16 cellular contexts compared by ENCODE assay signal in the genomic region with DNA sequence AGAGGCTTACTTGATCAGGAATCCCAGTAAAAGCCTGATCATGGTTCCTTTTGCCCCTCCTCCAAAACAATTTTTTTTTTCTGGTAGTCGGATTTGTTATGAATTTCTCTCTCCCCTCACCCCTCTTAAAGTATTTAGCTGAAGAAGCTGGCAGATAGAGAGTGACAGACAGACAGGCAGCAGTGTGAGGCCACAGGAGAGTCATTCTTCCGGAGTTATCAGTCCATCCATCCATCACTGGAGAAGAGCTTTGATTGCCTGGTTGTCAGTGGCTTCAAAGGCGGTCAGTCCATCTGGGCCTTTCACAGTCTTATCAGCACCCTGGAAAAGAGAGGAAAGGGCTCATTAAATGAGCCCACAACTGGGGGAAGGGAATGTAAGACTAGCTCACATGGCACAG. TPM values are rescaled to one million over a fixed set of nuclear protein-coding genes. Genes with fewer than 3 reads are reported as not detected.
A peak's percentile ranks its signal among the peaks of the same experiment; 100 is the strongest.
DNase-seq lines count a peak whose midpoint lies in the region; ATAC-seq, FAIRE-seq and TF ChIP-seq lines count a peak whose summit lies in the region.
"Had no signal": no experiment of that assay in that cellular context is flagged by ENCODE, and none has a peak within 500 bp of the region (broad histone marks: within the 10 kb centered on the region; RNA-seq: fewer than 3 reads in every experiment).

No MANE protein-coding gene starts in this region.

- no peaks in the 10 kb centered on the region for H3K79me2 ChIP-seq in H9 (ENCODE audit: insufficient read depth, low read length)
- peaks cover 59% of the 10 kb centered on the region for H3K79me2 ChIP-seq in K562 (ENCODE audit: control insufficient read depth, insufficient read depth, low read length)

- H3K27me3 ChIP-seq in BE2C = no peaks in the 10 kb centered on the region
- no peaks in the 10 kb centered on the region for H3K27me3 ChIP-seq in H9 (ENCODE audit: insufficient read depth, low read length)
- H3K27me3 ChIP-seq in K562 (ENCODE audit: control insufficient read depth in 2 of 2, insufficient read depth in 2 of 2, low read length in 2 of 2) = no peaks in the 10 kb centered on the region
- H3K27me3 ChIP-seq in left lung = no peaks in the 10 kb centered on the region
- H3K27me3 ChIP-seq: gastrocnemius medialis, pancreas had no signal

- no peak overlapping the region for H4K91ac ChIP-seq in H9 (ENCODE audit: insufficient read length, low read depth, low read length)

- peak; percentile 74 for DNase-seq in BE2C
- DNase-seq in H9 = no peak
- peak; percentile 62 to 91 (median 72) for DNase-seq in K562 (ENCODE audit: extremely low read depth in 1 of 4, low spot score in 3 of 4)
- DNase-seq in memory B cell (ENCODE audit: low spot score in 2 of 2) = no peak
- no peak for DNase-seq in inferior parietal cortex (ENCODE audit: extremely low spot score)
- no peak for DNase-seq in left lung
- no peak for DNase-seq in T1000 (lab: John Stamatoyannopoulos, UW)
- no peak for DNase-seq in NCI-H446 treated with DMSO at 0.1 percent for 48 hours (lab: John Stamatoyannopoulos, UW)
- DNase-seq: activated CD4-positive, alpha-beta T cell treated with anti-CD3 and anti-CD28 coated beads, Interleukin-2, amount 50 U/mL, for 48 hours; gastrocnemius medialis; mucosa of descending colon; NCI-H146; NCI-H2227 treated with DMSO at 0.1 percent for 48 hours; pancreas; stimulated activated CD4-positive, alpha-beta T cell treated with anti-CD3 and anti-CD28 coated beads, Interleukin-15, amount 100 ng/mL, for 24 hours had no signal

- ATAC-seq in K562 (peak; percentile 84), memory B cell (ENCODE audit: low read depth) (no peak), left lung (no peak)
- ATAC-seq: gastrocnemius medialis, mucosa of descending colon had no signal

- no peak overlapping the region for H2BK5ac ChIP-seq in H9 (ENCODE audit: insufficient read length, low read length)

- no peaks in the 10 kb centered on the region; the same call in 1 of the 2 replicates for H3K36me3 ChIP-seq in BE2C
- H3K36me3 ChIP-seq in K562 (ENCODE audit: control insufficient read depth, insufficient read depth, low read length) = peaks cover 48% of the 10 kb centered on the region
- peaks cover 0 to 31% of the 10 kb centered on the region in 2 donors for H3K36me3 ChIP-seq in left lung
- H3K36me3 ChIP-seq: pancreas had no signal

- H3K4me1 Mint-ChIP-seq in H9 = peaks cover 24 to 26% of the 10 kb centered on the region in 2 experiments
- H3K4me1 Mint-ChIP-seq in memory B cell = peaks cover 25% of the 10 kb centered on the region

- no CpG with 5 or more reads among the region's 3 CpGs for WGBS in H9 (ENCODE audit: extremely low coverage, insufficient read length, low lambda C conversion rate)
- WGBS in K562 (ENCODE audit: insufficient coverage, low coverage, missing lambda C conversion rate) = 2% methylated on average over 3 of the region's 3 CpGs

- H3K27me3 Mint-ChIP-seq in H9 (ENCODE audit: low read depth) = no peaks in the 10 kb centered on the region
- H3K27me3 Mint-ChIP-seq in memory B cell = no peaks in the 10 kb centered on the region

- peak; percentile 93 for FAIRE-seq in K562 (lab: Jason Lieb, UNC)
- FAIRE-seq: endothelial cell of umbilical vein, pancreas had no signal

- TF ChIP-seq RAD21 in K562 (CRISPR knock-in tag; conservative IDR thresholded peaks at IDR 0.05 in 1 of 2, IDR thresholded peaks at IDR 0.05 in 1 of 2) = peak in 1 of 2 experiments; percentile 44; a peak in 2 of 4 replicates

- no peak overlapping the region for H3K4ac ChIP-seq in H9 (ENCODE audit: low read depth, low read length)

- in situ Hi-C loops in K562 (cut with MboI) = no loop called here

- H3K4me2 ChIP-seq in H9 (ENCODE audit: insufficient read depth, insufficient read length, low read length) = no peak overlapping the region
- H3K4me2 ChIP-seq in K562 (ENCODE audit: insufficient read depth, low read length) = no peak overlapping the region

- H2BK120ac ChIP-seq in H9 (ENCODE audit: low read depth, low read length, poor library complexity, severe bottlenecking) = no peak overlapping the region

- no peak overlapping the region for H4K5ac ChIP-seq in H9 (ENCODE audit: insufficient read length, low read depth, low read length)

- H3K4me3 Mint-ChIP-seq in H9 (no peak overlapping the region), memory B cell (no peak overlapping the region)

- no TSS peak for BruUV-seq in K562 (replicated peaks; lab: Mats Ljungman, UMichigan)

- no peak overlapping the region for H3K14ac ChIP-seq in H9 (ENCODE audit: insufficient read depth, low read length)

- POLR2A ChIA-PET in K562 (lab: Yijun Ruan, JAX) = interaction anchor here (0.6 to 7.1 kb wide), 5 partner anchors 10 to 405 kb away, joined by 3 to 45 read pairs (median 4); no protein-coding TSS in a partner anchor

- no peaks in the 10 kb centered on the region for H3K79me1 ChIP-seq in H9 (ENCODE audit: insufficient read depth, low read depth, low read length, poor library complexity, severe bottlenecking)

- H3K36me3 Mint-ChIP-seq in H9 (ENCODE audit: insufficient read depth in 1 of 3, low read depth in 3 of 3) (peaks cover 6 to 10% (median 6%) of the 10 kb centered on the region in 3 experiments; a peak in 6 of 7 replicates), memory B cell (peaks cover 36% of the 10 kb centered on the region)

- no peaks in the 10 kb centered on the region for H3K9me1 ChIP-seq in K562 (ENCODE audit: control insufficient read depth, insufficient read depth, low read length)

- H2AFZ ChIP-seq in H9 (ENCODE audit: low read length) = no peak overlapping the region
- H2AFZ ChIP-seq in K562 (ENCODE audit: low read depth, low read length) = no peak overlapping the region

- no peak overlapping the region for H2AK5ac ChIP-seq in H9 (ENCODE audit: insufficient read length, low read length)

- H3K23me2 ChIP-seq in H9 (ENCODE audit: insufficient read length, low read depth, low read length, poor library complexity, severe bottlenecking) = no peaks in the 10 kb centered on the region

- peak overlapping the region; percentile 11; the same call in 1 of the 2 replicates for H3K4me3 ChIP-seq in BE2C (ENCODE audit: low read depth, low read length)
- no peak overlapping the region for H3K4me3 ChIP-seq in K562
- no peak overlapping the region for H3K4me3 ChIP-seq in left lung
- H3K4me3 ChIP-seq: gastrocnemius medialis, mucosa of descending colon, pancreas had no signal

- no peak overlapping the region for H4K8ac ChIP-seq in H9 (replicated peaks; ENCODE audit: insufficient read length, low read depth, low read length)

- TF ChIP-seq EP300 in K562 (IDR thresholded peaks at IDR 0.05; ENCODE audit: low read length) = peak; percentile 92

- TF ChIP-seq CTCF in BE2C (IDR thresholded peaks at IDR 0.05; ENCODE audit: low read depth, low read length) (no peak), H9 (conservative IDR thresholded peaks at IDR 0.05) (no peak), K562 (IDR thresholded peaks at IDR 0.05 in 2 of 3, conservative IDR thresholded peaks at IDR 0.05 in 1 of 3; ENCODE audit: insufficient read depth in 2 of 3, low read depth in 1 of 3, low read length in 3 of 3) (no peak), left lung (IDR thresholded peaks at IDR 0.05) (no peak)

- no peak overlapping the region for H2BK20ac ChIP-seq in H9 (ENCODE audit: low read depth, low read length, poor library complexity, severe bottlenecking)

- H3K27ac ChIP-seq in H9 (ENCODE audit: insufficient read length, low read depth, low read length) (no peak overlapping the region), K562 (ENCODE audit: extremely low read depth, low read depth, low read length) (no peak overlapping the region), left lung (no peak overlapping the region)
- H3K27ac ChIP-seq: gastrocnemius medialis, pancreas had no signal

- no peak overlapping the region for H3K23ac ChIP-seq in H9 (ENCODE audit: insufficient read length, low read depth, low read length)

- H2BK12ac ChIP-seq in H9 (ENCODE audit: insufficient read length, low read depth, low read length) = no peak overlapping the region

- no peak overlapping the region for H3T11ph ChIP-seq in H9 (ENCODE audit: low read length)

- intact Hi-C loops in K562 (cut with micrococcal nuclease) = loop anchor here (5.0 to 10.0 kb wide), 3 partner anchors 45 to 127 kb away; a partner anchor contains a TSS
- intact Hi-C loops in left lung (cut with DNase I) = no loop called here

- no peaks in the 10 kb centered on the region for H3K9me3 Mint-ChIP-seq in H9
- no peaks in the 10 kb centered on the region for H3K9me3 Mint-ChIP-seq in memory B cell

- H3K9ac ChIP-seq in H9 (ENCODE audit: extremely low read depth, insufficient read length, low read length) = no peak overlapping the region
- H3K9ac ChIP-seq in K562 (ENCODE audit: insufficient read depth in 1 of 2, low read depth in 2 of 2, low read length in 2 of 2) = no peak overlapping the region

- H4K20me1 ChIP-seq in H9 (ENCODE audit: control insufficient read depth, insufficient read depth, insufficient read length) (no peaks in the 10 kb centered on the region), K562 (replicated peaks; ENCODE audit: control insufficient read depth, insufficient read depth, low read length) (peaks cover 14% of the 10 kb centered on the region; the same call in 1 of the 2 replicates)

- no peak for TF ChIP-seq POLR2A in K562 (conservative IDR thresholded peaks at IDR 0.05)

- CTCF ChIA-PET in K562 (lab: Yijun Ruan, JAX; ENCODE audit: low intra/inter-chr PET ratio) = no interaction called here

- H2BK15ac ChIP-seq in H9 (ENCODE audit: low read depth, low read length) = no peak overlapping the region

- H3K4me1 ChIP-seq in BE2C (peaks cover 21% of the 10 kb centered on the region), H9 (ENCODE audit: insufficient read depth, low read length) (peaks cover 8% of the 10 kb centered on the region), K562 (replicated peaks in 1 of 2; ENCODE audit: control insufficient read depth in 2 of 2, insufficient read depth in 2 of 2, low read length in 2 of 2) (peaks cover 19 to 54% of the 10 kb centered on the region in 2 experiments), left lung (peaks cover 0 to 32% of the 10 kb centered on the region in 2 donors)
- H3K4me1 ChIP-seq: pancreas had no signal

- H3K18ac ChIP-seq in H9 (ENCODE audit: insufficient read length, low read depth, low read length) = no peak overlapping the region

- no peak overlapping the region for H3K56ac ChIP-seq in H9 (ENCODE audit: insufficient read length, low read depth, low read length)

- H3K27ac Mint-ChIP-seq in H9 (peak overlapping the region in 2 of 3 experiments; percentile 72 to 91; a peak in 3 of 7 replicates), memory B cell (peak overlapping the region; percentile 77)

- H3K9me3 ChIP-seq in BE2C (no peaks in the 10 kb centered on the region), H9 (ENCODE audit: control insufficient read depth, low read depth, low read length) (no peaks in the 10 kb centered on the region), K562 (replicated peaks; ENCODE audit: control insufficient read depth, insufficient read depth, low read depth, low read length) (no peaks in the 10 kb centered on the region), left lung (no peaks in the 10 kb centered on the region)
- H3K9me3 ChIP-seq: gastrocnemius medialis, mucosa of descending colon, pancreas had no signal

RNA-seq across cellular contexts. Expression of a gene that starts 47.5 kb away (rescaled TPM):
- polyA plus RNA-seq in BE2C (2012; ENCODE audit: insufficient read depth, insufficient read length, low read depth) = 110 TPM
- total RNA-seq in H9 (2021) (98.2 and 105 TPM in 2 replicates), K562 (2014; rRNA removed) (94.4 and 128 TPM in 2 replicates), K562 (2014; rRNA removed; fragmentation: Illumina TruSeq; extraction: Trizol) (156 and 189 TPM in 2 replicates), K562 (2015; rRNA removed; fragmentation: Illumina TruSeq; extraction: Trizol) (154 and 159 TPM in 2 replicates), K562 (2021) (236 and 261 TPM in 2 replicates), left lung (100 to 1,000 TPM; 117 to 130 TPM)
- 24.4 and 41.1 TPM in 2 replicates for total RNA-seq in K562 (2011; cell fraction: chromatin; rRNA removed; ENCODE audit: low replicate concordance)
- total RNA-seq in K562 (2011; cell fraction: nucleolus; rRNA removed) = 26.7 and 34.1 TPM in 2 replicates
- 43.8 and 76.6 TPM in 2 replicates for total RNA-seq in K562 (2011; cell fraction: nucleoplasm; rRNA removed)
- polyA plus RNA-seq in K562 (2011; rRNA removed) (189 and 191 TPM in 2 replicates), K562 (2014; fragmentation: Illumina TruSeq; extraction: Trizol) (224 and 243 TPM in 2 replicates), K562 (2014; fragmentation: Nextera tagmentation; extraction: Ambion mirVana) (10 to 100 TPM; 68.5 to 68.6 TPM), K562 (2014; rRNA removed) (133 and 148 TPM in 2 replicates)
- 69.3 and 142 TPM in 2 replicates for polyA plus RNA-seq in K562 (2011; cell fraction: cytosol; rRNA removed)
- polyA plus RNA-seq in K562 (2011; cell fraction: nucleus; rRNA removed) = 61.0 and 67.9 TPM in 2 replicates
- polyA plus RNA-seq in K562 (2012) = 190 and 199 TPM in 2 replicates
- polyA minus RNA-seq in K562 (2011; rRNA and poly(A)+ RNA removed) = 247 and 299 TPM in 2 replicates
- 168 and 172 TPM in 2 replicates for polyA minus RNA-seq in K562 (2011; cell fraction: cytosol; rRNA and poly(A)+ RNA removed)
- 70.3 and 88.3 TPM in 2 replicates for polyA minus RNA-seq in K562 (2011; cell fraction: nucleus; rRNA and poly(A)+ RNA removed)

Comparison
In these comparisons a context has a peak if more than half of its experiments do, and no peak if none do; other contexts are left out.
1. DNase-seq: peak in BE2C (single experiment) and K562 (4 of 4); none in H9 (single experiment), memory B cell (0 of 2), inferior parietal cortex (single experiment), left lung (0 of 2), T1000 (single experiment) and NCI-H446 treated with DMSO at 0.1 percent for 48 hours (single experiment).